Comparison of ENCODE assay signal across 8 cellular contexts in the genomic region with DNA sequence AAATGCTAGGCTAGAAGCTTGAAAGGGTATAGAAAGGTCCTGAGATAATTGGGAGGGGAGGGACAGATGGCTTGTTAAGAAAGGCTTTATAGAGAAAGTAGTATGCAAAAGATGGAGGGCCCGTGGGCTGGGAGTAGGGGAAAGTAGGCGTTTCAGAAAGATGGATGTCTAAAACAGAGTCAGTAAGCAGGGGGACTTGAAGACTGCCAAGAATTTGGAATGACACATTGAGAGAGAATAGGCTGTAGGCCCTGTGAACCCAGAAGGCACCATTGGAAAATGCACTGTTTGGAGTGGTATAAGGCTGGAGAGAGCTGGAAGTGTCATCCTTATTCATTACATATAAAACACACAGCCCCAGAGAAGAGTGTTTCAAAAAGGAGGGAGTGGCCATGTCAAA. TPM values are rescaled to one million over a fixed set of nuclear protein-coding genes. Genes with fewer than 3 reads are reported as not detected.
DNase-seq lines count a peak whose midpoint lies in the region; ATAC-seq and TF ChIP-seq lines count a peak whose summit lies in the region.

No MANE protein-coding gene starts in this region.

- peak overlapping the region; percentile 87 for H3K4me3 Mint-ChIP-seq in activated naive CD8-positive, alpha-beta T cell treated with anti-CD3 and anti-CD28 coated beads, Interleukin-2, amount 10 ng/mL, durations not matched to agents 7 days and 5 days

- H3K36me3 ChIP-seq in KMS-11 (ENCODE audit: insufficient read depth) = peaks cover 10% of the 10 kb centered on the region; the same call in 1 of the 2 replicates
- peaks cover 13 to 28% (median 15%) of the 10 kb centered on the region in 5 donors for H3K36me3 ChIP-seq in subcutaneous abdominal adipose tissue (ENCODE audit: control insufficient read depth in 5 of 5, insufficient read depth in 5 of 5, low read length in 5 of 5)

- H3K4me2 ChIP-seq in KMS-11 = peak overlapping the region; percentile 54

- POLR2A ChIA-PET in activated naive CD8-positive, alpha-beta T cell treated with anti-CD3 and anti-CD28 coated beads, Interleukin-2, amount 10 ng/mL, durations not matched to agents 7 days and 5 days (lab: Charles Lee) = interaction anchor here (0.6 to 3.3 kb wide), 4 partner anchors 11 to 338 kb away, joined by 3 to 18 read pairs (median 11); partner anchors contain the start of genes AFG3L2 and PTPN2

- no peaks in the 10 kb centered on the region for H4K20me1 ChIP-seq in KMS-11 (ENCODE audit: insufficient read depth)

- H3K4me1 Mint-ChIP-seq in activated naive CD8-positive, alpha-beta T cell treated with anti-CD3 and anti-CD28 coated beads, Interleukin-2, amount 10 ng/mL, durations not matched to agents 7 days and 5 days = peaks cover 38% of the 10 kb centered on the region

- no peaks in the 10 kb centered on the region for H3K9me3 ChIP-seq in subcutaneous abdominal adipose tissue (ENCODE audit: control insufficient read depth in 5 of 5, low read length in 5 of 5)

- no peak for ATAC-seq in activated naive CD8-positive, alpha-beta T cell treated with anti-CD3 and anti-CD28 coated beads, Interleukin-2, amount 10 ng/mL, durations not matched to agents 7 days and 5 days (ENCODE audit: low read depth)
- ATAC-seq in HG03342 (IDR thresholded peaks at IDR 0.05; ENCODE audit: unreplicated experiment) (no peak), HG03175 (IDR thresholded peaks at IDR 0.05; ENCODE audit: unreplicated experiment) (no peak)

- no peaks in the 10 kb centered on the region for H3K27me3 Mint-ChIP-seq in activated naive CD8-positive, alpha-beta T cell treated with anti-CD3 and anti-CD28 coated beads, Interleukin-2, amount 10 ng/mL, durations not matched to agents 7 days and 5 days

- H3K4me3 ChIP-seq in KMS-11 (IDR thresholded peaks at IDR 0.05; ENCODE audit: insufficient read depth, low read depth, low read length) (no peak overlapping the region), subcutaneous abdominal adipose tissue (ENCODE audit: low read depth in 1 of 5, low read length in 5 of 5) (peak overlapping the region; percentile 87 to 97 (median 93))

- H3K27ac ChIP-seq in KMS-11 (peak overlapping the region; percentile 97; the same call in 1 of the 2 replicates), subcutaneous abdominal adipose tissue (ENCODE audit: low read depth, low read length) (peak overlapping the region; percentile 95)

- H3K9me3 Mint-ChIP-seq in activated naive CD8-positive, alpha-beta T cell treated with anti-CD3 and anti-CD28 coated beads, Interleukin-2, amount 10 ng/mL, durations not matched to agents 7 days and 5 days = no peaks in the 10 kb centered on the region

- H3K9ac ChIP-seq in KMS-11 = peak overlapping the region; percentile 100
- H3K9ac ChIP-seq in subcutaneous abdominal adipose tissue (ENCODE audit: low read length in 5 of 5) = peak overlapping the region; percentile 79 to 99 (median 98)

- H3K27ac Mint-ChIP-seq in activated naive CD8-positive, alpha-beta T cell treated with anti-CD3 and anti-CD28 coated beads, Interleukin-2, amount 10 ng/mL, durations not matched to agents 7 days and 5 days = peak overlapping the region; percentile 95

- peaks cover 19% of the 10 kb centered on the region for H3K36me3 Mint-ChIP-seq in activated naive CD8-positive, alpha-beta T cell treated with anti-CD3 and anti-CD28 coated beads, Interleukin-2, amount 10 ng/mL, durations not matched to agents 7 days and 5 days

- H2AFZ ChIP-seq in KMS-11 (ENCODE audit: low read depth) = no peak overlapping the region

- H3K79me2 ChIP-seq in KMS-11 (ENCODE audit: insufficient read depth, low read depth) = peaks cover 68% of the 10 kb centered on the region

- peak; percentile 61 for DNase-seq in D341Med (ENCODE audit: low spot score)
- no peak for DNase-seq in activated naive CD8-positive, alpha-beta T cell treated with anti-CD3 and anti-CD28 coated beads, Interleukin-2, amount 10 ng/mL, durations not matched to agents 7 days and 5 days
- DNase-seq in iris pigment epithelial cell (ENCODE audit: low read depth) = peak; percentile 28
- DNase-seq in effector CD8-positive, alpha-beta T cell (lab: John Stamatoyannopoulos, UW) = no peak

- no peaks in the 10 kb centered on the region for H3K27me3 ChIP-seq in KMS-11 (ENCODE audit: insufficient read depth, low read depth)
- H3K27me3 ChIP-seq in subcutaneous abdominal adipose tissue (ENCODE audit: control insufficient read depth in 5 of 5, insufficient read depth in 4 of 5, low read length in 5 of 5) = no peaks in the 10 kb centered on the region

- TF ChIP-seq CTCF in KMS-11 (conservative IDR thresholded peaks at IDR 0.05; ENCODE audit: low read depth, low read length) = no peak

- H3K4me1 ChIP-seq in KMS-11 (ENCODE audit: low read depth, poor library complexity, severe bottlenecking) = peaks cover 31% of the 10 kb centered on the region
- H3K4me1 ChIP-seq in subcutaneous abdominal adipose tissue (ENCODE audit: control insufficient read depth in 5 of 5, insufficient read depth in 5 of 5, low read length in 5 of 5) = peaks cover 0 to 36% (median 23%) of the 10 kb centered on the region in 5 donors

RNA-seq across cellular contexts. Expression of gene PSMG2, which starts 0.9 kb away (rescaled TPM):
- 10 to 100 TPM; 90.6 to 97.2 TPM for total RNA-seq in activated naive CD8-positive, alpha-beta T cell treated with anti-CD3 and anti-CD28 coated beads, Interleukin-2, amount 10 ng/mL, durations not matched to agents 7 days and 5 days

RNA-seq across cellular contexts. Expression of gene CEP76, which starts 1.2 kb away (rescaled TPM):
- total RNA-seq in activated naive CD8-positive, alpha-beta T cell treated with anti-CD3 and anti-CD28 coated beads, Interleukin-2, amount 10 ng/mL, durations not matched to agents 7 days and 5 days = 10 to 100 TPM; 12.4 to 14.4 TPM

RNA-seq across cellular contexts. Expression of gene SPIRE1, which starts 45.8 kb away (rescaled TPM):
- total RNA-seq in activated naive CD8-positive, alpha-beta T cell treated with anti-CD3 and anti-CD28 coated beads, Interleukin-2, amount 10 ng/mL, durations not matched to agents 7 days and 5 days = 1 to 10 TPM; 1.7 to 3.6 TPM

Comparison
In these comparisons a context has a peak if more than half of its experiments do, and no peak if none do; other contexts are left out.
1. DNase-seq: peak in D341Med (single experiment) and iris pigment epithelial cell (single experiment); none in activated naive CD8-positive, alpha-beta T cell treated with anti-CD3 and anti-CD28 coated beads, Interleukin-2, amount 10 ng/mL, durations not matched to agents 7 days and 5 days (single experiment) and effector CD8-positive, alpha-beta T cell (single experiment).